In the genomic region with DNA sequence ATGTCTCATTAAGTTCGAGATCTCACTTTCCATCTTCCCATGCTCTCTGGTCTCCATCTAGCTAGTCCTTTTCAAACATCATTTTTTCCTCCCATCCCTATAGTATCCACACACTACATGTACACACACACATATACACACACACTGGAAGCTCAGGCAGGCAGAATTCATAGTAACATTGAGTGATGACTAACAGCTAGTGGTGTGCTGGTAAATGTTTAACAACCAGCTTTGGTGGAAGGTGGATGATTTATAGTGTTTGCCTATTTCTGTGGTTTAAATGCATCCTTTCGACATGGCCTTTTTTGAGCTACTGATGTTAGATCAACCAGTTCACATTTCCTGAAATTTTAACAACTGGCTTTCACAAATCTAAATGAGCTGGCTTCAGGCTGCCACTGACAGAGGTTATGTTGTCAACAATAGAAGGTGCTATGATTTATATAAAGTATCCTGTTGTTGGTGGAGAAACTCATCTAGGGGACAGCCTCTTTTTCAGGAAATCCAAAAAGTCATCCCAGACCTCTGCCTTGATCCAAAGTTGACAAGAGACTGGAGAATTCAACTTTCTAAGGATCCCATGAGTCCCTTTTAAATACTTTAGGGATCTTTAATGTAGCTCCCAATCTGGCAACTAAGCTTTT, we compare ENCODE assay signal across 10 cellular contexts.
DNase-seq lines count a peak whose midpoint lies in the region; ATAC-seq and TF ChIP-seq lines count a peak whose summit lies in the region.
"Had no signal": no experiment of that assay in that cellular context is flagged by ENCODE, and none has a peak within 500 bp of the region (broad histone marks: within the 10 kb centered on the region; RNA-seq: fewer than 3 reads in every experiment).

No MANE protein-coding gene starts in this region.

- CTCF ChIA-PET in HEK293T (lab: Yijun Ruan, JAX), result interaction anchor here (0.6 to 1.0 kb wide), 3 partner anchors 12 to 40 kb away, joined by 3 to 5 read pairs (median 3); no protein-coding TSS in a partner anchor

- DNase-seq in HEK293T (ENCODE audit: extremely low spot score) (no peak), HT1080 (ENCODE audit: low read depth) (peak; percentile 58), left colon (no peak), NCI-H510A (lab: John Stamatoyannopoulos, UW) (no peak), pons (ENCODE audit: low spot score) (no peak)
- DNase-seq in activated CD4-positive, CD25-positive, alpha-beta regulatory T cell treated with anti-CD3 and anti-CD28 coated beads, Interleukin-2, amount 50 U/mL, for 72 hours, result no peak
- no peak for DNase-seq in stimulated activated CD4-positive, alpha-beta T cell treated with anti-CD3 and anti-CD28 coated beads, Interleukin-15, amount 100 ng/mL, for 24 hours
- DNase-seq: trophoblast cell had no signal

- POLR2A ChIA-PET in HEK293T (lab: Yijun Ruan, JAX), result no interaction called here

- ATAC-seq in GM18520 (IDR thresholded peaks at IDR 0.05; ENCODE audit: unreplicated experiment) (peak; percentile 87), left colon (peak; percentile 95)
- ATAC-seq: Panc1 had no signal

- intact Hi-C loops in left colon (cut with DNase I, micrococcal nuclease), result no loop called here

TF ChIP-seq in HEK293T, 16 proteins besides CTCF, POLR2A, EP300 and RAD21:
- TF ChIP-seq L3MBTL2 (conservative IDR thresholded peaks at IDR 0.05) (no peak), ELF4 (IDR thresholded peaks at IDR 0.05) (no peak), BHLHE40 (IDR thresholded peaks at IDR 0.05; ENCODE audit: borderline replicate concordance) (no peak), PKNOX1 (IDR thresholded peaks at IDR 0.05) (peak; percentile 28; the same call in 1 of the 2 replicates), FOXM1 (IDR thresholded peaks at IDR 0.05; ENCODE audit: borderline replicate concordance) (no peak), CTBP1 (IDR thresholded peaks at IDR 0.05; ENCODE audit: borderline replicate concordance) (no peak), SP1 (IDR thresholded peaks at IDR 0.05) (no peak), NFRKB (IDR thresholded peaks at IDR 0.05) (no peak)
